18 cellular contexts compared by ENCODE assay signal in the genomic region with DNA sequence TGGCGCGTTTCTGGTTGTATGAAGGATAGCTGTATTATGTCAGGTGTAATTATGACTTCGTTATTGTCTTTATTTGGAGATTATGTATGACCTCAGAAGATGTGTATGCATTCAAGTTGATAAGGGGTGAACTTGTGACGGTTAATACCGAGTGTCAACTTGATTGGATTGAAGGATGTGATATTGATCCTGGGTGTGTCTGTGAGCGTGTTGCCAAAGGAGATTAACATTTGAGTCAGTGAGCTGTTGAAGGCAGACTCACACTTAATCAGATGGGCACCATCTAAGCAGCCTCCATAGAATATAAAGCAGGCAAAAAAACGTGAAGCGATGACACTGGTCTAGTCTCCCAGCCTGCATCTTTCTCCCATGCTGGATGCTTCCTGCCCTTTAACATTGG.
"Had no signal": no experiment of that assay in that cellular context is flagged by ENCODE, and none has a peak within 500 bp of the region (broad histone marks: within the 10 kb centered on the region; RNA-seq: fewer than 3 reads in every experiment).

No MANE protein-coding gene starts in this region.

- H3K9me3 ChIP-seq: colonic mucosa, thoracic aorta, transverse colon had no signal

- H3K4me3 ChIP-seq: colonic mucosa, heart left ventricle, stomach, thoracic aorta, transverse colon had no signal

- ATAC-seq: heart left ventricle; left lobe of liver; naive thymus-derived CD8-positive, alpha-beta T cell; sciatic nerve had no signal

- H3K36me3 ChIP-seq: colonic mucosa, heart left ventricle, stomach, thoracic aorta, transverse colon had no signal

- H3K27ac Mint-ChIP-seq: endodermal cell; naive thymus-derived CD8-positive, alpha-beta T cell had no signal

- H3K27me3 ChIP-seq: colonic mucosa, heart left ventricle, stomach, transverse colon had no signal

- H3K27ac ChIP-seq: colonic mucosa, heart left ventricle, thoracic aorta, transverse colon had no signal

- H3K4me1 ChIP-seq: colonic mucosa, heart left ventricle, transverse colon had no signal

- FAIRE-seq: endothelial cell of umbilical vein, islet of Langerhans had no signal

- DNase-seq: colonic mucosa; dermis blood vessel endothelial cell; endodermal cell; heart left ventricle; hypothalamus; mammary epithelial cell; naive thymus-derived CD8-positive, alpha-beta T cell; posterior cingulate gyrus; stimulated activated CD4-positive, alpha-beta T cell treated with anti-CD3 and anti-CD28 coated beads, Interleukin-2, amount 100 ng/mL, for 24 hours; stimulated activated naive CD4-positive, alpha-beta T cell; stomach; substantia nigra; transverse colon had no signal
